4 cellular contexts compared by ENCODE assay signal in the genomic region with DNA sequence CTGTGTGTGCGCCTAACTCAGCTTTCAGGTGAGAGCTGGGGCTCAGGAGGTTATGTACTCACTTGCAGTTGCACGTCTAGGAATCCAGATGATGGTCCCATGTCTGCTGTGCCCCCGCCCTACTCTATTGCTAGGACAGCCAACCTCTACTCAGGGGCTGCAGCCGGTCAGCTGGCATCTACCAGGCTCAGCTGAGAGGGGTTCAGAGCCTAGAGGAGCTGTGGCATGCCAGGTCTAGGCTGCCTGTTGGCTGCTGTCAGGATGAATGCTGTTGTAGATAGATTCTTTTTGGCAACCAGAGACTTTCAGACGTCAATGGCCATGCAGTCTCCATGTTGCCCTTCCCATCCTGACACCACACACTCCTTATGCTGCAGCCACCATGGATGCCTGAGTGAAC.
A peak's percentile ranks its signal among the peaks of the same experiment; 100 is the strongest.
DNase-seq lines count a peak whose midpoint lies in the region; ATAC-seq and TF ChIP-seq lines count a peak whose summit lies in the region.
"Not testable (repeated sequence)": the region's sequence is repeated elsewhere in the genome, so short reads cannot be mapped to it uniquely, and the experiment has no call there.

No MANE protein-coding gene starts in this region.

- H3K27ac ChIP-seq in caudate nucleus (ENCODE audit: low read depth, low read length) (peak overlapping the region; percentile 67), heart right ventricle (peak overlapping the region in 8 of 10 donors; percentile 35 to 71 (median 52))

- WGBS in heart right ventricle, 2 donors, result 50 to 55% methylated on average over 5 of the region's 5 CpGs

- H3K27me3 ChIP-seq in heart right ventricle, result peaks cover 0 to 10% (median 0%) of the 10 kb centered on the region in 7 donors

- not testable (repeated sequence) for H3K36me3 ChIP-seq in heart right ventricle

- H3K9me3 ChIP-seq in heart right ventricle, result not testable (repeated sequence)

- H3K4me3 ChIP-seq in heart right ventricle, result peak overlapping the region in 2 of 10 donors; percentile 7 to 32

- not testable (repeated sequence) for TF ChIP-seq CTCF in heart right ventricle (IDR thresholded peaks at IDR 0.05)

- DNase-seq in caudate nucleus (lab: John Stamatoyannopoulos, UW); Right ventricle myocardium superior; heart right ventricle; left ventricle myocardium superior: not testable (repeated sequence)

- intact Hi-C loops in Right ventricle myocardium superior (cut with DNase I); heart right ventricle (cut with DNase I); left ventricle myocardium superior (cut with micrococcal nuclease): not testable (repeated sequence)

- ATAC-seq in Right ventricle myocardium superior (ENCODE audit: poor library complexity) (peak; percentile 22), heart right ventricle (peak in 4 of 8 donors; percentile 43 to 71 (median 54)), left ventricle myocardium superior (peak; percentile 23)

- H3K4me1 ChIP-seq in heart right ventricle, result peaks cover 0 to 15% (median 8%) of the 10 kb centered on the region in 9 donors
